8 cellular contexts compared by ENCODE assay signal in genomic region chr11:58629857-58630256, GRCh38. TPM values are rescaled to one million over a fixed set of nuclear protein-coding genes. Genes with fewer than 3 reads are reported as not detected.
A peak's percentile ranks its signal among the peaks of the same experiment; 100 is the strongest.
DNase-seq lines count a peak whose midpoint lies in the region; ATAC-seq, FAIRE-seq and TF ChIP-seq lines count a peak whose summit lies in the region.

No MANE protein-coding gene starts in this region.

- H3K9me3 ChIP-seq in fibroblast of lung (ENCODE audit: control insufficient read depth, insufficient read depth, low read depth, low read length) (no peaks in the 10 kb centered on the region), pancreas (no peaks in the 10 kb centered on the region)

- peak; percentile 71 to 75 for TF ChIP-seq CTCF in fibroblast of lung (conservative IDR thresholded peaks at IDR 0.05 in 1 of 2, IDR thresholded peaks at IDR 0.05 in 1 of 2; ENCODE audit: low read depth in 1 of 2, low read length in 2 of 2)
- peak in 3 of 4 donors; percentile 19 to 20 (median 19) for TF ChIP-seq CTCF in pancreas (IDR thresholded peaks at IDR 0.05)

- POLR2A ChIA-PET in activated CD4-positive, alpha-beta memory T cell treated with anti-CD3 and anti-CD28 coated beads for 36 hours (lab: Charles Lee): interaction anchor here (1.6 kb wide), 1 partner anchor 52 kb away, joined by 4 read pairs; no protein-coding TSS in a partner anchor
- POLR2A ChIA-PET in activated CD4-positive, alpha-beta memory T cell treated with anti-CD3 and anti-CD28 coated beads, Interleukin-2, amount 10 ng/mL, durations not matched to agents 7 days and 5 days (lab: Charles Lee): interaction anchor here (1.1 kb wide), 1 partner anchor 61 kb away, joined by 4 read pairs; no protein-coding TSS in a partner anchor

- no peak overlapping the region for H2AFZ ChIP-seq in fibroblast of lung (ENCODE audit: low read length)

- H3K27ac ChIP-seq in fibroblast of lung (ENCODE audit: insufficient read depth, low read length) (peak overlapping the region; percentile 46), pancreas (no peak overlapping the region)

- intact Hi-C loops in activated CD4-positive, alpha-beta memory T cell treated with anti-CD3 and anti-CD28 coated beads for 36 hours (cut with micrococcal nuclease): loop anchor here (1.0 kb wide), 1 partner anchor 53 kb away; no protein-coding TSS in a partner anchor
- intact Hi-C loops in pancreas (cut with DNase I): no loop called here

- H3K4me1 Mint-ChIP-seq in activated CD4-positive, alpha-beta memory T cell treated with anti-CD3 and anti-CD28 coated beads for 36 hours (ENCODE audit: low read depth): peaks cover 7% of the 10 kb centered on the region
- peaks cover 5% of the 10 kb centered on the region for H3K4me1 Mint-ChIP-seq in activated CD4-positive, alpha-beta memory T cell treated with anti-CD3 and anti-CD28 coated beads, Interleukin-2, amount 10 ng/mL, durations not matched to agents 7 days and 5 days

- no peak overlapping the region for H3K4me3 Mint-ChIP-seq in activated CD4-positive, alpha-beta memory T cell treated with anti-CD3 and anti-CD28 coated beads for 36 hours
- H3K4me3 Mint-ChIP-seq in activated CD4-positive, alpha-beta memory T cell treated with anti-CD3 and anti-CD28 coated beads, Interleukin-2, amount 10 ng/mL, durations not matched to agents 7 days and 5 days: no peak overlapping the region

- no peak overlapping the region for H3K4me2 ChIP-seq in fibroblast of lung (ENCODE audit: extremely low read depth, insufficient read depth, low read length)

- no peak overlapping the region for H3K27ac Mint-ChIP-seq in activated CD4-positive, alpha-beta memory T cell treated with anti-CD3 and anti-CD28 coated beads for 36 hours
- H3K27ac Mint-ChIP-seq in activated CD4-positive, alpha-beta memory T cell treated with anti-CD3 and anti-CD28 coated beads, Interleukin-2, amount 10 ng/mL, durations not matched to agents 7 days and 5 days: no peak overlapping the region

- H3K9me3 Mint-ChIP-seq in activated CD4-positive, alpha-beta memory T cell treated with anti-CD3 and anti-CD28 coated beads for 36 hours: no peaks in the 10 kb centered on the region
- H3K9me3 Mint-ChIP-seq in activated CD4-positive, alpha-beta memory T cell treated with anti-CD3 and anti-CD28 coated beads, Interleukin-2, amount 10 ng/mL, durations not matched to agents 7 days and 5 days: no peaks in the 10 kb centered on the region

- H3K36me3 Mint-ChIP-seq in activated CD4-positive, alpha-beta memory T cell treated with anti-CD3 and anti-CD28 coated beads for 36 hours: peaks cover 6% of the 10 kb centered on the region
- H3K36me3 Mint-ChIP-seq in activated CD4-positive, alpha-beta memory T cell treated with anti-CD3 and anti-CD28 coated beads, Interleukin-2, amount 10 ng/mL, durations not matched to agents 7 days and 5 days (ENCODE audit: low read depth): peaks cover 13% of the 10 kb centered on the region

- H3K79me2 ChIP-seq in fibroblast of lung (ENCODE audit: control insufficient read depth, insufficient read depth, low read length): no peaks in the 10 kb centered on the region

- no peaks in the 10 kb centered on the region for H4K20me1 ChIP-seq in fibroblast of lung (ENCODE audit: control insufficient read depth, extremely low read depth, insufficient read depth, low read length)

- CTCF ChIA-PET in activated CD4-positive, alpha-beta memory T cell treated with anti-CD3 and anti-CD28 coated beads for 36 hours (lab: Charles Lee): interaction anchor here (0.6 to 6.0 kb wide), 26 partner anchors 8 to 529 kb away, joined by 3 to 81 read pairs (median 4); partner anchors contain the start of gene LPXN
- CTCF ChIA-PET in activated CD4-positive, alpha-beta memory T cell treated with anti-CD3 and anti-CD28 coated beads, Interleukin-2, amount 10 ng/mL, durations not matched to agents 7 days and 5 days (lab: Charles Lee): interaction anchor here (0.8 to 3.5 kb wide), 17 partner anchors 8 to 506 kb away, joined by 3 to 39 read pairs (median 5); partner anchors contain the start of gene LPXN

- peak; percentile 24 for DNase-seq in activated CD4-positive, alpha-beta memory T cell treated with anti-CD3 and anti-CD28 coated beads for 36 hours
- no peak for DNase-seq in activated CD4-positive, alpha-beta memory T cell treated with anti-CD3 and anti-CD28 coated beads, Interleukin-2, amount 10 ng/mL, durations not matched to agents 7 days and 5 days
- DNase-seq in RPMI8226: peak; percentile 61
- DNase-seq in fibroblast of lung (ENCODE audit: low read depth in 2 of 2): peak; percentile 59 to 76
- no peak for DNase-seq in pancreas
- DNase-seq in NCI-H128 (lab: John Stamatoyannopoulos, UW; ENCODE audit: unreplicated experiment): no peak

- H3K27me3 ChIP-seq in fibroblast of lung (ENCODE audit: control insufficient read depth, insufficient read depth, low read length): no peaks in the 10 kb centered on the region
- no peaks in the 10 kb centered on the region for H3K27me3 ChIP-seq in pancreas

- H3K36me3 ChIP-seq in fibroblast of lung (ENCODE audit: control insufficient read depth, insufficient read depth, low read length) (no peaks in the 10 kb centered on the region), pancreas (peaks cover 0 to 3% (median 0%) of the 10 kb centered on the region in 3 donors)

- no peaks in the 10 kb centered on the region for H3K27me3 Mint-ChIP-seq in activated CD4-positive, alpha-beta memory T cell treated with anti-CD3 and anti-CD28 coated beads for 36 hours
- H3K27me3 Mint-ChIP-seq in activated CD4-positive, alpha-beta memory T cell treated with anti-CD3 and anti-CD28 coated beads, Interleukin-2, amount 10 ng/mL, durations not matched to agents 7 days and 5 days: no peaks in the 10 kb centered on the region

- WGBS in pancreas, 2 donors: 64 to 70% methylated on average over 2 of the region's 2 CpGs

- H3K4me1 ChIP-seq in fibroblast of lung (ENCODE audit: control insufficient read depth, extremely low read depth, insufficient read depth, low read length) (peaks cover 30% of the 10 kb centered on the region), pancreas (peaks cover 11 to 17% (median 13%) of the 10 kb centered on the region in 3 donors)

- H3K4me3 ChIP-seq in fibroblast of lung (replicated peaks in 1 of 4; ENCODE audit: control extremely low read depth in 1 of 4, insufficient read depth in 1 of 4, low read depth in 3 of 4, low read length in 4 of 4) (no peak overlapping the region), pancreas (no peak overlapping the region)

- ATAC-seq in HG02870 (IDR thresholded peaks at IDR 0.05; ENCODE audit: unreplicated experiment) (peak; percentile 46), pancreas (peak in 3 of 4 donors; percentile 25 to 43 (median 31)), HG03025 (IDR thresholded peaks at IDR 0.05; ENCODE audit: low FRiP score, unreplicated experiment) (no peak)

- H3K9ac ChIP-seq in fibroblast of lung (ENCODE audit: insufficient read depth, low read length): no peak overlapping the region

- FAIRE-seq in pancreas (lab: Jason Lieb, UNC): no peak

RNA-seq across cellular contexts. Expression of gene CNTF, which starts 7.4 kb away (rescaled TPM):
- 1 to 10 TPM; 1.3 to 1.6 TPM for total RNA-seq in activated CD4-positive, alpha-beta memory T cell treated with anti-CD3 and anti-CD28 coated beads for 36 hours
- 1 to 10 TPM; 2.3 to 2.4 TPM for total RNA-seq in activated CD4-positive, alpha-beta memory T cell treated with anti-CD3 and anti-CD28 coated beads, Interleukin-2, amount 10 ng/mL, durations not matched to agents 7 days and 5 days
- total RNA-seq in fibroblast of lung (0.77 and 1.2 TPM in 2 replicates), pancreas (under 1 TPM; 0.31 to 0.63 (median 0.51) TPM)
- polyA plus RNA-seq in fibroblast of lung (0.73 and 0.95 TPM in 2 replicates), pancreas (under 1 TPM; 0.28 to 0.30 TPM)
- polyA plus RNA-seq in fibroblast of lung (2012): 0.69 and 0.73 TPM in 2 replicates
- 2.0 TPM in 1 of 2 replicates, not detected in the other for polyA minus RNA-seq in fibroblast of lung (ENCODE audit: low replicate concordance)

RNA-seq across cellular contexts. Expression of gene ZFP91, which starts 51.0 kb away (rescaled TPM):
- 10 to 100 TPM; 34.9 to 36.1 TPM for total RNA-seq in activated CD4-positive, alpha-beta memory T cell treated with anti-CD3 and anti-CD28 coated beads for 36 hours
- 10 to 100 TPM; 53.5 to 55.2 TPM for total RNA-seq in activated CD4-positive, alpha-beta memory T cell treated with anti-CD3 and anti-CD28 coated beads, Interleukin-2, amount 10 ng/mL, durations not matched to agents 7 days and 5 days
- total RNA-seq in fibroblast of lung: 36.7 and 50.2 TPM in 2 replicates
- 56.9 and 64.2 TPM in 2 replicates for polyA plus RNA-seq in fibroblast of lung
- polyA plus RNA-seq in fibroblast of lung (2012): 44.8 and 46.8 TPM in 2 replicates
- polyA minus RNA-seq in fibroblast of lung (ENCODE audit: low replicate concordance): 15.4 and 17.2 TPM in 2 replicates
- 10 to 100 TPM; 14.2 to 23.0 (median 21.0) TPM for total RNA-seq in pancreas
- polyA plus RNA-seq in pancreas: 10 to 100 TPM in 1 of 2 donors, 1 to 10 TPM in 1; 6.3 to 12.6 TPM

RNA-seq across cellular contexts. Expression of gene LPXN, which starts 54.2 kb away (rescaled TPM):
- 100 to 1,000 TPM; 108 TPM for total RNA-seq in activated CD4-positive, alpha-beta memory T cell treated with anti-CD3 and anti-CD28 coated beads for 36 hours
- 100 to 1,000 TPM; 137 to 138 TPM for total RNA-seq in activated CD4-positive, alpha-beta memory T cell treated with anti-CD3 and anti-CD28 coated beads, Interleukin-2, amount 10 ng/mL, durations not matched to agents 7 days and 5 days
- 2.8 and 8.6 TPM in 2 replicates for total RNA-seq in fibroblast of lung
- 9.2 and 40.2 TPM in 2 replicates for polyA plus RNA-seq in fibroblast of lung
- polyA plus RNA-seq in fibroblast of lung (2012): 4.8 and 21.0 TPM in 2 replicates
- polyA minus RNA-seq in fibroblast of lung (ENCODE audit: low replicate concordance): 9.8 and 64.1 TPM in 2 replicates
- 10 to 100 TPM in 1 of 6 donors, 1 to 10 TPM in 5; 3.2 to 10.4 (median 5.5) TPM for total RNA-seq in pancreas
- 1 to 10 TPM; 4.6 to 5.1 TPM for polyA plus RNA-seq in pancreas

Comparison
In these comparisons a context has a peak if more than half of its experiments do, and no peak if none do; other contexts are left out.
1. DNase-seq: peak in activated CD4-positive, alpha-beta memory T cell treated with anti-CD3 and anti-CD28 coated beads for 36 hours (single experiment), RPMI8226 (single experiment) and fibroblast of lung (2 of 2); none in activated CD4-positive, alpha-beta memory T cell treated with anti-CD3 and anti-CD28 coated beads, Interleukin-2, amount 10 ng/mL, durations not matched to agents 7 days and 5 days (single experiment), pancreas (0 of 6) and NCI-H128 (single experiment).
2. RNA of gene LPXN, which starts 54.2 kb away (total RNA-seq): 137 to 138 TPM in activated CD4-positive, alpha-beta memory T cell treated with anti-CD3 and anti-CD28 coated beads, Interleukin-2, amount 10 ng/mL, durations not matched to agents 7 days and 5 days and 108 TPM in activated CD4-positive, alpha-beta memory T cell treated with anti-CD3 and anti-CD28 coated beads for 36 hours; 2.8 to 8.6 TPM in fibroblast of lung and 3.2 to 10.4 TPM in pancreas; every median in the first group is over 4 times any median in the second.